In the genomic region with DNA sequence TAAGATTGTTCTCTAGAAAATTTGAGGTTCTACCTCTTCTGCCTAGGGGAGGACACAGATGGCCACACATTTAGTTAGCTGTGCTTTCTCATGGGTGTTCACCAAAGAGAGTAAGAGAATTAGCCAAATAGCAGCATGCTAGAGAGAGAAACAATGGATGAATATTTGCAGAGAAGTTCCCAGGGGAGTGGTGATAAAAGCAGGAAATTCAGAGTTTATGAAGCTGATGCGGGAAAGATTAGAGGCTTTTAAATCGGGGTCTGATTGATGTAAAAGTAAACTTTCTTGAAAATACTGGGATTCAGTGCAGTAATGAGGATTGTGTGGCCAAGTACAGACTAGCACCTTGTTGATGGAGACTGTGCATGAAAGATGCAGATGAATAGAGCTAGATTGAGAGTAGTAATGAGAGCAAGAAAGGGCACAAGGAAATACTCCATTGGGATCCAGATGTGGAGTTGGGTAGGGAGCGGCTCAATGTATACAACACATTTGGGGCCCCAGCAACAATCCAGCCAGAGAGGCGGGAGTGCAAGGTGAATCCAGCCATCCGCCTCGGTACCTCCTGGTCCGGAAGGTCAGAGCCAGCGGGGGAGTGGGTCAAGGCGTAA, we compare ENCODE assay signal across 10 cellular contexts. TPM values are rescaled to one million over a fixed set of nuclear protein-coding genes. Genes with fewer than 3 reads are reported as not detected.
DNase-seq lines count a peak whose midpoint lies in the region; ATAC-seq and TF ChIP-seq lines count a peak whose summit lies in the region.
"Had no signal": no experiment of that assay in that cellular context is flagged by ENCODE, and none has a peak within 500 bp of the region (broad histone marks: within the 10 kb centered on the region; RNA-seq: fewer than 3 reads in every experiment).

No MANE protein-coding gene starts in this region.

- H3K4me1 Mint-ChIP-seq in brain: peaks cover 34% of the 10 kb centered on the region
- H3K4me1 Mint-ChIP-seq in naive thymus-derived CD8-positive, alpha-beta T cell: peaks cover 13 to 42% (median 33%) of the 10 kb centered on the region in 4 donors

- peaks cover 25% of the 10 kb centered on the region for H3K36me3 Mint-ChIP-seq in brain
- H3K36me3 Mint-ChIP-seq in naive thymus-derived CD8-positive, alpha-beta T cell: peaks cover 23 to 34% (median 32%) of the 10 kb centered on the region in 3 donors

- POLR2A ChIA-PET in naive thymus-derived CD8-positive, alpha-beta T cell (lab: Charles Lee): no interaction called here

- no peaks in the 10 kb centered on the region for H3K36me3 ChIP-seq in HUES48 (ENCODE audit: control insufficient read depth, insufficient read depth, low read length)

- H3K27me3 ChIP-seq in HUES48 (ENCODE audit: control insufficient read depth, insufficient read depth, low read length): peaks cover 99% of the 10 kb centered on the region

- H3K4me3 Mint-ChIP-seq in brain: peak overlapping the region; percentile 17 to 73 (median 36)
- H3K4me3 Mint-ChIP-seq in naive thymus-derived CD8-positive, alpha-beta T cell: peak overlapping the region; percentile 21 to 85 (median 66)

- no peak overlapping the region for H3K27ac Mint-ChIP-seq in brain
- no peak overlapping the region for H3K27ac Mint-ChIP-seq in naive thymus-derived CD8-positive, alpha-beta T cell

- no peaks in the 10 kb centered on the region for H3K9me3 ChIP-seq in HUES48 (ENCODE audit: control insufficient read depth, insufficient read depth, low read length)

- peak overlapping the region; percentile 73 for H3K4me3 ChIP-seq in HUES48 (ENCODE audit: low read depth, low read length)

- no peak for TF ChIP-seq CTCF in brain (conservative IDR thresholded peaks at IDR 0.05)

- DNase-seq in EH (ENCODE audit: low read depth) (peak; percentile 13), GDM1 (lab: John Stamatoyannopoulos, UW) (no peak), NCI-H2081 treated with DMSO at 0.1 percent for 48 hours (lab: John Stamatoyannopoulos, UW) (no peak), NCI-H1105 (lab: John Stamatoyannopoulos, UW) (no peak)
- DNase-seq in naive thymus-derived CD8-positive, alpha-beta T cell: no peak
- DNase-seq: KBM-7, NCI-H524 treated with DMSO at 0.1 percent for 48 hours had no signal

- ATAC-seq in naive thymus-derived CD8-positive, alpha-beta T cell: no peak
- ATAC-seq in GM18502 (IDR thresholded peaks at IDR 0.05; ENCODE audit: poor library complexity, unreplicated experiment): no peak

- H3K4me1 ChIP-seq in HUES48 (ENCODE audit: control insufficient read depth, insufficient read depth, low read length): peaks cover 18% of the 10 kb centered on the region

- no peak overlapping the region for H3K27ac ChIP-seq in HUES48 (ENCODE audit: low read depth, low read length)

- H3K27me3 Mint-ChIP-seq in brain: peaks cover 95% of the 10 kb centered on the region
- peaks cover 41 to 60% (median 55%) of the 10 kb centered on the region in 5 donors for H3K27me3 Mint-ChIP-seq in naive thymus-derived CD8-positive, alpha-beta T cell

- H3K9ac ChIP-seq in HUES48 (ENCODE audit: low read depth, low read length): no peak overlapping the region

- H3K9me3 Mint-ChIP-seq in brain: peaks cover 0 to 3% (median 0%) of the 10 kb centered on the region in 5 experiments
- H3K9me3 Mint-ChIP-seq in naive thymus-derived CD8-positive, alpha-beta T cell: peaks cover 0 to 7% (median 0%) of the 10 kb centered on the region in 9 donors

RNA-seq across cellular contexts. Expression of a gene that starts 8.8 kb away (rescaled TPM):
- 4.7 TPM for polyA plus RNA-seq in brain (ENCODE audit: insufficient read depth, low read depth, low replicate concordance)
- total RNA-seq in naive thymus-derived CD8-positive, alpha-beta T cell: not detected
- polyA plus RNA-seq in naive thymus-derived CD8-positive, alpha-beta T cell: not detected

RNA-seq across cellular contexts. Expression of a gene that starts 34.1 kb away (rescaled TPM):
- polyA plus RNA-seq in brain (ENCODE audit: insufficient read depth, low read depth, low replicate concordance): 87.7 TPM
- 10 to 100 TPM; 46.2 to 52.3 TPM for total RNA-seq in naive thymus-derived CD8-positive, alpha-beta T cell
- polyA plus RNA-seq in naive thymus-derived CD8-positive, alpha-beta T cell: 100 to 1,000 TPM in 2 of 3 donors, 10 to 100 TPM in 1; 99.4 to 118 (median 109) TPM
